Comparison of ENCODE assay signal across 18 cellular contexts in genomic region chr2:117794668-117795067, GRCh38. TPM values are rescaled to one million over a fixed set of nuclear protein-coding genes. Genes with fewer than 3 reads are reported as not detected.
DNase-seq lines count a peak whose midpoint lies in the region; FAIRE-seq and TF ChIP-seq lines count a peak whose summit lies in the region.
"Had no signal": no experiment of that assay in that cellular context is flagged by ENCODE, and none has a peak within 500 bp of the region (broad histone marks: within the 10 kb centered on the region; RNA-seq: fewer than 3 reads in every experiment).

No MANE protein-coding gene starts in this region.

- H3K27ac Mint-ChIP-seq in HFFc6 (no peak overlapping the region), astrocyte (ENCODE audit: unreplicated experiment) (no peak overlapping the region)
- H3K27ac Mint-ChIP-seq: CD8-positive, alpha-beta T cell had no signal

- DNase-seq in AG10803 (ENCODE audit: low read depth) (peak; percentile 33), HFFc6 (peak; percentile 6), astrocyte (ENCODE audit: low read depth) (peak; percentile 5), foreskin fibroblast (peak; percentile 7 to 59), epidermal melanocyte (ENCODE audit: insufficient read length, low spot score) (no peak), GOT3 (lab: John Stamatoyannopoulos, UW) (no peak), NCI-H187 (lab: John Stamatoyannopoulos, UW) (no peak)
- DNase-seq: CD8-positive, alpha-beta T cell; DMS79; NCI-H1092 treated with DMSO at 0.1 percent for 48 hours; NCI-H146; NCI-H2081; NCI-H510A; NCI-H774; SJCRH30 had no signal

- H3K4me3 ChIP-seq in AG10803 (ENCODE audit: low read length) = no peak overlapping the region
- H3K4me3 ChIP-seq in astrocyte (ENCODE audit: insufficient read depth, low read depth, low read length) = no peak overlapping the region
- H3K4me3 ChIP-seq in foreskin fibroblast (ENCODE audit: low read depth in 1 of 2, low read length in 2 of 2) = no peak overlapping the region
- H3K4me3 ChIP-seq: BLaER1 treated with 17β-estradiol and CSF1 and Interleukin-3, amounts not matched to agents 10 nM and 100 nM; HAP-1; SJCRH30 had no signal

- TF ChIP-seq CTCF in AG10803 (conservative IDR thresholded peaks at IDR 0.05; ENCODE audit: low read length) (no peak), HFFc6 (IDR thresholded peaks at IDR 0.05) (no peak), astrocyte (IDR thresholded peaks at IDR 0.05; ENCODE audit: insufficient read depth, low read depth, low read length) (no peak), foreskin fibroblast (IDR thresholded peaks at IDR 0.05; ENCODE audit: low read depth, low read length) (no peak)

- H3K27ac ChIP-seq in astrocyte (ENCODE audit: low read depth, low read length) = no peak overlapping the region
- H3K27ac ChIP-seq: BLaER1 treated with 17β-estradiol and CSF1 and Interleukin-3, amounts not matched to agents 10 nM and 100 nM; SJCRH30 had no signal

- H3K9me3 Mint-ChIP-seq in HFFc6 (no peaks in the 10 kb centered on the region), astrocyte (ENCODE audit: unreplicated experiment) (peaks cover 2% of the 10 kb centered on the region)

- H3K4me1 Mint-ChIP-seq in HFFc6 (ENCODE audit: low read depth) (0 out of 2 replicates have a peak, but pooled peaks cover 5% of the 10 kb centered on the region), astrocyte (ENCODE audit: low read depth, unreplicated experiment) (peaks cover 7% of the 10 kb centered on the region)

- H3K27me3 Mint-ChIP-seq in HFFc6 (ENCODE audit: insufficient read depth) (no peaks in the 10 kb centered on the region), astrocyte (ENCODE audit: low read depth, unreplicated experiment) (no peaks in the 10 kb centered on the region)

- H3K27me3 ChIP-seq in astrocyte (ENCODE audit: insufficient read depth, low read length) = no peaks in the 10 kb centered on the region
- H3K27me3 ChIP-seq: BLaER1 treated with 17β-estradiol and CSF1 and Interleukin-3, amounts not matched to agents 10 nM and 100 nM; SJCRH30 had no signal

- no peaks in the 10 kb centered on the region for H3K79me2 ChIP-seq in astrocyte (ENCODE audit: insufficient read depth, low read length)

- H3K36me3 Mint-ChIP-seq in HFFc6 (ENCODE audit: low read depth) = no peaks in the 10 kb centered on the region
- H3K36me3 Mint-ChIP-seq in astrocyte (ENCODE audit: low read depth, unreplicated experiment) = no peaks in the 10 kb centered on the region
- H3K36me3 Mint-ChIP-seq: CD8-positive, alpha-beta T cell had no signal

- H3K4me1 ChIP-seq in astrocyte (ENCODE audit: insufficient read depth, low read length) = no peaks in the 10 kb centered on the region
- H3K4me1 ChIP-seq: BLaER1 treated with 17β-estradiol and CSF1 and Interleukin-3, amounts not matched to agents 10 nM and 100 nM; HAP-1; SJCRH30 had no signal

- no peak overlapping the region for H3K9ac ChIP-seq in astrocyte (ENCODE audit: low read length)
- H3K9ac ChIP-seq: BLaER1 treated with 17β-estradiol and CSF1 and Interleukin-3, amounts not matched to agents 10 nM and 100 nM had no signal

- no peak overlapping the region for H3K4me2 ChIP-seq in astrocyte (ENCODE audit: low read length)
- H3K4me2 ChIP-seq: BLaER1 treated with 17β-estradiol and CSF1 and Interleukin-3, amounts not matched to agents 10 nM and 100 nM had no signal

- FAIRE-seq in astrocyte (lab: Jason Lieb, UNC) = no peak
- FAIRE-seq: G401.6 had no signal

- H3K9me3 ChIP-seq in astrocyte (ENCODE audit: insufficient read depth, low read depth, low read length) = no peaks in the 10 kb centered on the region
- H3K9me3 ChIP-seq: HAP-1, SJCRH30 had no signal

- no peak overlapping the region for H2AFZ ChIP-seq in astrocyte (ENCODE audit: low read depth, low read length)

- H3K4me3 Mint-ChIP-seq in HFFc6 (no peak overlapping the region), astrocyte (ENCODE audit: unreplicated experiment) (no peak overlapping the region)
- H3K4me3 Mint-ChIP-seq: CD8-positive, alpha-beta T cell had no signal

- no peaks in the 10 kb centered on the region for H4K20me1 ChIP-seq in astrocyte (ENCODE audit: insufficient read depth, low read length)
- H4K20me1 ChIP-seq: BLaER1 treated with 17β-estradiol and CSF1 and Interleukin-3, amounts not matched to agents 10 nM and 100 nM had no signal

- no peaks in the 10 kb centered on the region for H3K36me3 ChIP-seq in astrocyte (ENCODE audit: insufficient read depth, low read length)
- H3K36me3 ChIP-seq: BLaER1 treated with 17β-estradiol and CSF1 and Interleukin-3, amounts not matched to agents 10 nM and 100 nM; HAP-1; SJCRH30 had no signal

RNA-seq across cellular contexts. Expression of gene DDX18, which starts 19.8 kb away (rescaled TPM):
- total RNA-seq in HFFc6 (2021; fragmentation: NEBNext Ultra II Directional; extraction: Animal tissue kit (Norgen Biotek cat#: 25700)) = 10 to 100 TPM; 50.1 to 61.0 (median 57.0) TPM
- total RNA-seq in astrocyte = 64.3 and 72.6 TPM in 2 replicates

Comparison
In these comparisons a context has a peak if more than half of its experiments do, and no peak if none do; other contexts are left out.
1. DNase-seq: peak in AG10803 (single experiment), HFFc6 (single experiment), astrocyte (single experiment) and foreskin fibroblast (2 of 2); none in epidermal melanocyte (single experiment), GOT3 (single experiment) and NCI-H187 (0 of 2).